ENCODE assay signal across 36 cellular contexts in the genomic region with DNA sequence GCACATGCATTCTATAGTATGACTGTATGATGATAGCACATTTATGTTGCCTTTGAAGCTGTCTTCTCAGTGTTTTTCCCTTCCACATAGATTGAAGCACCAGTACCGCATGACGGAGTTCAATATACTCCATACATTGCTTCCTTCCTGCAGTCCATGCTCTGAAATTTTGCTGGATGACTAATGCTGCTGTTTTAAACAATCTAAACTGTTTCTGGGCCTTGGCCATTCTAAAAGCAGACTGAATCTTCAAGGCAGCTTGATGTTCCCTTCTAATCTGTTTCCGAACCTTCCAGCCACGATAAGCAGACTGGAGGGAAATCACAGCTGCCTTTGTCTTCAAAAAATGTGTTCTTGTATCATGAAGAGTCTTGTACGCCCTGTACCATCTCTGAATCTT. TPM values are rescaled to one million over a fixed set of nuclear protein-coding genes. Genes with fewer than 3 reads are reported as not detected.
A peak's percentile ranks its signal among the peaks of the same experiment; 100 is the strongest.
DNase-seq lines count a peak whose midpoint lies in the region; ATAC-seq, FAIRE-seq and TF ChIP-seq lines count a peak whose summit lies in the region.
"Had no signal": no experiment of that assay in that cellular context is flagged by ENCODE, and none has a peak within 500 bp of the region (broad histone marks: within the 10 kb centered on the region; RNA-seq: fewer than 3 reads in every experiment).

No MANE protein-coding gene starts in this region.

- CTCF ChIA-PET in AG04450 (lab: Charles Lee), result interaction anchor here (1.1 to 1.4 kb wide), 2 partner anchors 75 to 297 kb away, joined by 3 to 4 read pairs; no protein-coding TSS in a partner anchor
- CTCF ChIA-PET in endothelial cell of umbilical vein (lab: Charles Lee), result interaction anchor here (0.7 kb wide), 1 partner anchor 11 kb away, joined by 3 read pairs; no protein-coding TSS in a partner anchor

- POLR2A ChIA-PET in AG04450 (lab: Yijun Ruan, JAX) (no interaction called here), endothelial cell of umbilical vein (lab: Charles Lee) (no interaction called here)

- in situ Hi-C loops in KBM-7 (cut with MboI; ENCODE audit: low pct_unique_long_range_greater_than_20kb, low sequenced_read_pairs), result no loop called here

- no peaks in the 10 kb centered on the region for H3K4me1 ChIP-seq in endothelial cell of umbilical vein (ENCODE audit: control insufficient read depth, extremely low read depth, insufficient read depth, low read length)
- H3K4me1 ChIP-seq: body of pancreas, gastroesophageal sphincter, upper lobe of right lung had no signal

- no peaks in the 10 kb centered on the region for H4K20me1 ChIP-seq in endothelial cell of umbilical vein (replicated peaks; ENCODE audit: control insufficient read depth, extremely low read depth, insufficient read depth, low read length)

- intact Hi-C loops in endothelial cell of umbilical vein (cut with micrococcal nuclease), result no loop called here

- H3K4me2 ChIP-seq in endothelial cell of umbilical vein (ENCODE audit: insufficient read depth, low read length), result no peak overlapping the region
- H3K4me2 ChIP-seq: PC-9 had no signal

- ATAC-seq in HG03469 (IDR thresholded peaks at IDR 0.05; ENCODE audit: unreplicated experiment), result no peak
- no peak for ATAC-seq in HG03439 (IDR thresholded peaks at IDR 0.05; ENCODE audit: unreplicated experiment)
- ATAC-seq: activated naive CD8-positive, alpha-beta T cell treated with anti-CD3 and anti-CD28 coated beads, Interleukin-2, amount 50 U/mL, for 24 hours; body of pancreas; effector memory CD8-positive, alpha-beta T cell; gastroesophageal sphincter; HepG2; left cardiac atrium; stimulated activated memory B cell treated with anti-CD40 and anti-IgM and Interleukin-4, amounts not matched to agents 10 μg/mL and 1 μg/mL and 100 μg/mL, for 72 hours; upper lobe of right lung had no signal

- H3K9me3 ChIP-seq in AG04450 (ENCODE audit: control insufficient read depth, insufficient read depth, low read length), result no peaks in the 10 kb centered on the region
- H3K9me3 ChIP-seq in endothelial cell of umbilical vein (replicated peaks; ENCODE audit: control insufficient read depth, insufficient read depth, low read length), result no peaks in the 10 kb centered on the region
- H3K9me3 ChIP-seq: body of pancreas, gastroesophageal sphincter, upper lobe of right lung had no signal

- TF ChIP-seq CTCF in AG04450 (IDR thresholded peaks at IDR 0.05; ENCODE audit: low read depth, low read length) (no peak), endothelial cell of umbilical vein (IDR thresholded peaks at IDR 0.05; ENCODE audit: extremely low read depth in 1 of 2, insufficient read depth in 1 of 2, low read depth in 1 of 2, low read length in 2 of 2) (no peak)

- H3K79me2 ChIP-seq in endothelial cell of umbilical vein (ENCODE audit: control insufficient read depth, insufficient read depth, low read length), result peaks cover 7% of the 10 kb centered on the region

- no peak for TF ChIP-seq POLR2A in endothelial cell of umbilical vein (IDR thresholded peaks at IDR 0.05; ENCODE audit: low read depth, low read length)

- dilution Hi-C loops in endothelial cell of umbilical vein (cut with MboI; ENCODE audit: extremely low pct_ligation_motif_present, low sequenced_read_pairs), result no loop called here

- peak; percentile 27 for DNase-seq in AG04450 (ENCODE audit: low read depth, low spot score)
- peak; percentile 33 for DNase-seq in endothelial cell of umbilical vein (ENCODE audit: low read depth, low spot score)
- peak; percentile 37 for DNase-seq in non-pigmented ciliary epithelial cell (ENCODE audit: low read depth)
- DNase-seq in KBM-7, result no peak
- DNase-seq in NAMALWA (ENCODE audit: low spot score), result no peak
- DNase-seq: activated CD4-positive, alpha-beta memory T cell treated with anti-CD3 and anti-CD28 coated beads, Interleukin-2, amount 10 ng/mL, durations not matched to agents 7 days and 5 days; activated CD4-positive, alpha-beta T cell treated with anti-CD3 and anti-CD28 coated beads for 1 hour; activated CD8-positive, alpha-beta memory T cell treated with anti-CD3 and anti-CD28 coated beads, Interleukin-2, amount 50 U/mL, for 4 hours; activated naive CD4-positive, alpha-beta T cell; activated naive CD8-positive, alpha-beta T cell treated with anti-CD3 and anti-CD28 coated beads, Interleukin-2, amount 50 U/mL, for 24 hours; AML-193; body of pancreas; CD4-positive, CD25-positive, alpha-beta regulatory T cell; DMS79 treated with DMSO at 0.1 percent for 48 hours; effector memory CD8-positive, alpha-beta T cell; GOT3; left cardiac atrium; NCI-H146; NCI-H2107; NCI-H345; NCI-H69; PC-9; substantia nigra; T-helper 2 cell; upper lobe of right lung had no signal

- BruUV-seq in endothelial cell of umbilical vein (replicated peaks; lab: Mats Ljungman, UMichigan), result no TSS peak

- no peaks in the 10 kb centered on the region for H3K27me3 ChIP-seq in AG04450 (ENCODE audit: control insufficient read depth, insufficient read depth, low read length)
- H3K27me3 ChIP-seq in endothelial cell of umbilical vein (ENCODE audit: control insufficient read depth in 2 of 2, insufficient read depth in 2 of 2, low read length in 2 of 2), result no peaks in the 10 kb centered on the region
- H3K27me3 ChIP-seq: body of pancreas, gastroesophageal sphincter, upper lobe of right lung had no signal

- H3K9ac ChIP-seq in endothelial cell of umbilical vein (replicated peaks; ENCODE audit: extremely low read depth, insufficient read depth, low read length), result no peak overlapping the region

- peaks cover 0 to 18% of the 10 kb centered on the region in 2 experiments for H3K36me3 ChIP-seq in endothelial cell of umbilical vein (ENCODE audit: control insufficient read depth in 2 of 2, extremely low read depth in 1 of 2, insufficient read depth in 2 of 2, low read length in 2 of 2)
- H3K36me3 ChIP-seq: gastroesophageal sphincter, upper lobe of right lung had no signal

- no peak overlapping the region for H3K27ac ChIP-seq in AG04450 (ENCODE audit: low read depth, low read length)
- peak overlapping the region; percentile 44 for H3K27ac ChIP-seq in angular gyrus (ENCODE audit: low read depth, low read length)
- no peak overlapping the region for H3K27ac ChIP-seq in endothelial cell of umbilical vein (ENCODE audit: insufficient read depth, low read depth, low read length)
- H3K27ac ChIP-seq: body of pancreas, gastroesophageal sphincter, PC-9, upper lobe of right lung had no signal

- H2AFZ ChIP-seq in endothelial cell of umbilical vein (ENCODE audit: low read depth, low read length), result no peak overlapping the region
- H2AFZ ChIP-seq: PC-9 had no signal

- no peaks in the 10 kb centered on the region for H3K9me1 ChIP-seq in endothelial cell of umbilical vein (replicated peaks; ENCODE audit: control insufficient read depth, extremely low read depth, insufficient read depth, low read length)

- H3K4me3 ChIP-seq in AG04450 (ENCODE audit: low read depth, low read length) (no peak overlapping the region), endothelial cell of umbilical vein (replicated peaks in 1 of 3; ENCODE audit: insufficient read depth in 1 of 3, low read depth in 1 of 3, low read length in 3 of 3) (no peak overlapping the region)
- H3K4me3 ChIP-seq: body of pancreas, gastroesophageal sphincter, PC-9, upper lobe of right lung had no signal

- no peak for FAIRE-seq in endothelial cell of umbilical vein (lab: Jason Lieb, UNC)
- FAIRE-seq: HepG2 had no signal

TF ChIP-seq in endothelial cell of umbilical vein, 7 proteins besides CTCF, POLR2A, EP300 and RAD21:
- no peak for TF ChIP-seq JUN (IDR thresholded peaks at IDR 0.05; ENCODE audit: borderline replicate concordance, insufficient read depth, insufficient read length, low read depth)
- TF ChIP-seq FOS (IDR thresholded peaks at IDR 0.05; ENCODE audit: borderline replicate concordance, insufficient read depth, low read length), result no peak
TF ChIP-seq in endothelial cell of umbilical vein: peak in this region for 0.

RNA-seq across cellular contexts. Expression of a gene that starts 36.2 kb away (rescaled TPM):
- not detected in 2 replicates for polyA plus RNA-seq in AG04450 (2011; rRNA removed)
- polyA minus RNA-seq in AG04450 (2011; rRNA and poly(A)+ RNA removed), result not detected in 2 replicates
- total RNA-seq in endothelial cell of umbilical vein, result not detected in 2 replicates
- polyA plus RNA-seq in endothelial cell of umbilical vein, result not detected in 2 replicates
- polyA plus RNA-seq in endothelial cell of umbilical vein (2011; cell fraction: cytosol; rRNA removed), result not detected in 2 replicates
- polyA plus RNA-seq in endothelial cell of umbilical vein (2011; cell fraction: nucleus; rRNA removed), result not detected in 2 replicates
- not detected in 2 replicates for polyA plus RNA-seq in endothelial cell of umbilical vein (2012)
- polyA minus RNA-seq in endothelial cell of umbilical vein, result not detected in 2 replicates
- not detected for polyA minus RNA-seq in endothelial cell of umbilical vein (2011; cell fraction: cytosol; rRNA and poly(A)+ RNA removed)
- not detected in 2 replicates for polyA minus RNA-seq in endothelial cell of umbilical vein (2011; cell fraction: nucleus; rRNA and poly(A)+ RNA removed)
- total RNA-seq: A172; activated CD4-positive, alpha-beta memory T cell treated with anti-CD3 and anti-CD28 coated beads, Interleukin-2, amount 10 ng/mL, durations not matched to agents 7 days and 5 days; body of pancreas; CD4-positive, CD25-positive, alpha-beta regulatory T cell; chondrocyte; gastroesophageal sphincter; left cardiac atrium; lung microvascular endothelial cell; osteocyte; PC-9; upper lobe of right lung had no signal
- polyA plus RNA-seq: CD4-positive, CD25-positive, alpha-beta regulatory T cell; esophagus had no signal

RNA-seq across cellular contexts. Expression of a gene that starts 43.2 kb away (rescaled TPM):
- polyA plus RNA-seq in AG04450 (2011; rRNA removed) (3.7 and 6.1 TPM in 2 replicates), endothelial cell of umbilical vein (3.2 and 5.3 TPM in 2 replicates)
- 4.6 and 10.6 TPM in 2 replicates for polyA minus RNA-seq in AG04450 (2011; rRNA and poly(A)+ RNA removed)
- 44.6 and 55.1 TPM in 2 replicates for total RNA-seq in endothelial cell of umbilical vein
- polyA plus RNA-seq in endothelial cell of umbilical vein (2011; cell fraction: cytosol; rRNA removed), result 7.7 and 8.2 TPM in 2 replicates
- 25.6 and 40.5 TPM in 2 replicates for polyA plus RNA-seq in endothelial cell of umbilical vein (2011; cell fraction: nucleus; rRNA removed)
- 9.4 and 27.8 TPM in 2 replicates for polyA plus RNA-seq in endothelial cell of umbilical vein (2012)
- polyA minus RNA-seq in endothelial cell of umbilical vein, result 17.3 and 21.9 TPM in 2 replicates
- polyA minus RNA-seq in endothelial cell of umbilical vein (2011; cell fraction: cytosol; rRNA and poly(A)+ RNA removed), result 42.6 TPM
- 36.0 and 61.4 TPM in 2 replicates for polyA minus RNA-seq in endothelial cell of umbilical vein (2011; cell fraction: nucleus; rRNA and poly(A)+ RNA removed)

Comparison
In these comparisons a context has a peak if more than half of its experiments do, and no peak if none do; other contexts are left out.
1. DNase-seq: peak in AG04450 (single experiment), endothelial cell of umbilical vein (single experiment) and non-pigmented ciliary epithelial cell (single experiment); none in KBM-7 (single experiment) and NAMALWA (single experiment).